In the genomic region with DNA sequence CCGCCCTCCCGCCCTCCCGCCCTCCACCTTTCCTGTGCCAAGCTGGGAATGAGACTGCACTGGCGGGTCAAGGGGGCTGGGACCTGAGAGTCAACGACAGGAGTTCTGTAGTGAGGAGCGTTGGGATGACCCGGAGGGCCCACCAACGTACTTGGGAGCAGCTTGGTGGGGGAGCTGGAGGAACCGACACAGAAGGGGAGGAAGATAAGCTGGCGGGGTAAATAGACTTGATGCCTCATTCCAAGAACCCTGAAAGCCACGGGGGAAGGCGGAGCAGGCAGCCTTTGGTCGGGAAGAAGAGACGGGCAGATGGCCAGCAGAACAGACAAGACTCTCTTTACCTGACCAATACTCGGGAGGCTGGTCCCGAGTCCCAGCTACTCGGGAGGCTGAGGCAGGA, we compare ENCODE assay signal across 9 cellular contexts. TPM values are rescaled to one million over a fixed set of nuclear protein-coding genes. Genes with fewer than 3 reads are reported as not detected.
DNase-seq lines count a peak whose midpoint lies in the region; ATAC-seq, FAIRE-seq and TF ChIP-seq lines count a peak whose summit lies in the region.
"Had no signal": no experiment of that assay in that cellular context is flagged by ENCODE, and none has a peak within 500 bp of the region (broad histone marks: within the 10 kb centered on the region; RNA-seq: fewer than 3 reads in every experiment).

No MANE protein-coding gene starts in this region.

- H3K36me3 ChIP-seq in kidney (ENCODE audit: control insufficient read depth in 1 of 2, insufficient read depth in 2 of 2, low read length in 2 of 2), result no peaks in the 10 kb centered on the region
- H3K36me3 ChIP-seq in testis (ENCODE audit: low read depth, missing control alignments), result no peaks in the 10 kb centered on the region

- H3K27ac Mint-ChIP-seq in T-helper 2 cell treated with Interferon-gamma antibody and Interleukin-4, amounts not matched to agents 5 μg/mL and 100 μg/mL, for 36 hours, result no peak overlapping the region
- no peak overlapping the region for H3K27ac Mint-ChIP-seq in activated naive CD8-positive, alpha-beta T cell treated with anti-CD3 and anti-CD28 coated beads, Interleukin-2, amount 10 ng/mL, durations not matched to agents 7 days and 5 days

- H3K9me3 ChIP-seq in kidney (ENCODE audit: control insufficient read depth in 1 of 2, low read length in 2 of 2) (no peaks in the 10 kb centered on the region), testis (no peaks in the 10 kb centered on the region)

- H3K4me3 Mint-ChIP-seq in T-helper 2 cell treated with Interferon-gamma antibody and Interleukin-4, amounts not matched to agents 5 μg/mL and 100 μg/mL, for 36 hours, result peak overlapping the region; percentile 82
- H3K4me3 Mint-ChIP-seq in activated naive CD8-positive, alpha-beta T cell treated with anti-CD3 and anti-CD28 coated beads, Interleukin-2, amount 10 ng/mL, durations not matched to agents 7 days and 5 days, result peak overlapping the region; percentile 74

- intact Hi-C loops in kidney (cut with DNase I), result no loop called here
- intact Hi-C loops in testis (cut with DNase I; ENCODE audit: low total_unique reads), result no loop called here

- H3K4me1 ChIP-seq in kidney (ENCODE audit: control insufficient read depth in 1 of 2, insufficient read depth in 1 of 2, low read depth in 1 of 2, low read length in 2 of 2) (peaks cover 4 to 6% of the 10 kb centered on the region in 2 donors), testis (no peaks in the 10 kb centered on the region)

- no peak for TF ChIP-seq POLR2A in testis (IDR thresholded peaks at IDR 0.05)

- H3K27ac ChIP-seq in kidney (ENCODE audit: low read depth in 2 of 2, low read length in 2 of 2) (no peak overlapping the region), testis (peak overlapping the region in 1 of 2 donors; percentile 11)
- H3K27ac ChIP-seq: epithelial cell of prostate had no signal

- no peak for ATAC-seq in activated naive CD8-positive, alpha-beta T cell treated with anti-CD3 and anti-CD28 coated beads, Interleukin-2, amount 10 ng/mL, durations not matched to agents 7 days and 5 days (ENCODE audit: low read depth)
- ATAC-seq in GM18909 (IDR thresholded peaks at IDR 0.05; ENCODE audit: poor library complexity, unreplicated experiment), result no peak
- no peak for ATAC-seq in GM18498 (IDR thresholded peaks at IDR 0.05; ENCODE audit: unreplicated experiment)

- whole genome bisulfite sequencing in testis, 2 donors, result 6 to 12% methylated on average over 7 to 17 of the region's 17 CpGs

- no peak overlapping the region for H3K9ac ChIP-seq in kidney (ENCODE audit: low read length in 2 of 2)

- CTCF ChIA-PET in GM10248 (lab: Yijun Ruan, JAX), result no interaction called here

- DNase-seq in T-helper 2 cell treated with Interferon-gamma antibody and Interleukin-4, amounts not matched to agents 5 μg/mL and 100 μg/mL, for 36 hours (ENCODE audit: low spot score), result no peak
- no peak for DNase-seq in T-helper 2 cell
- no peak for DNase-seq in activated naive CD8-positive, alpha-beta T cell treated with anti-CD3 and anti-CD28 coated beads, Interleukin-2, amount 10 ng/mL, durations not matched to agents 7 days and 5 days
- peak; percentile 66 for DNase-seq in kidney
- DNase-seq in testis, result no peak
- no peak for DNase-seq in GM10248 (ENCODE audit: extremely low spot score)

- peaks cover 59% of the 10 kb centered on the region for H3K27me3 Mint-ChIP-seq in T-helper 2 cell treated with Interferon-gamma antibody and Interleukin-4, amounts not matched to agents 5 μg/mL and 100 μg/mL, for 36 hours (ENCODE audit: low read depth)
- H3K27me3 Mint-ChIP-seq in activated naive CD8-positive, alpha-beta T cell treated with anti-CD3 and anti-CD28 coated beads, Interleukin-2, amount 10 ng/mL, durations not matched to agents 7 days and 5 days, result peaks cover 27% of the 10 kb centered on the region

- TF ChIP-seq CTCF in kidney (IDR thresholded peaks at IDR 0.05; ENCODE audit: borderline replicate concordance, extremely low read depth, insufficient read depth), result no peak
- TF ChIP-seq CTCF in testis (IDR thresholded peaks at IDR 0.05), result no peak
- TF ChIP-seq CTCF in GM10248 (IDR thresholded peaks at IDR 0.05; ENCODE audit: control extremely low read depth, extremely low read depth, low read depth, missing control alignments), result no peak

- H3K36me3 Mint-ChIP-seq in T-helper 2 cell treated with Interferon-gamma antibody and Interleukin-4, amounts not matched to agents 5 μg/mL and 100 μg/mL, for 36 hours (ENCODE audit: low read depth), result no peaks in the 10 kb centered on the region
- no peaks in the 10 kb centered on the region for H3K36me3 Mint-ChIP-seq in activated naive CD8-positive, alpha-beta T cell treated with anti-CD3 and anti-CD28 coated beads, Interleukin-2, amount 10 ng/mL, durations not matched to agents 7 days and 5 days

- peaks cover 19% of the 10 kb centered on the region for H3K4me1 Mint-ChIP-seq in T-helper 2 cell treated with Interferon-gamma antibody and Interleukin-4, amounts not matched to agents 5 μg/mL and 100 μg/mL, for 36 hours (ENCODE audit: low read depth)
- H3K4me1 Mint-ChIP-seq in activated naive CD8-positive, alpha-beta T cell treated with anti-CD3 and anti-CD28 coated beads, Interleukin-2, amount 10 ng/mL, durations not matched to agents 7 days and 5 days, result peaks cover 4% of the 10 kb centered on the region

- no peaks in the 10 kb centered on the region for H3K27me3 ChIP-seq in testis

- no peak for FAIRE-seq in kidney (lab: Jason Lieb, UNC)

- H3K9me3 Mint-ChIP-seq in T-helper 2 cell treated with Interferon-gamma antibody and Interleukin-4, amounts not matched to agents 5 μg/mL and 100 μg/mL, for 36 hours, result no peaks in the 10 kb centered on the region
- H3K9me3 Mint-ChIP-seq in activated naive CD8-positive, alpha-beta T cell treated with anti-CD3 and anti-CD28 coated beads, Interleukin-2, amount 10 ng/mL, durations not matched to agents 7 days and 5 days, result no peaks in the 10 kb centered on the region

- H3K4me3 ChIP-seq in kidney (ENCODE audit: low read length in 2 of 2) (peak overlapping the region in 1 of 2 donors; percentile 87), testis (peak overlapping the region; percentile 36 to 66)

- POLR2A ChIA-PET in activated naive CD8-positive, alpha-beta T cell treated with anti-CD3 and anti-CD28 coated beads, Interleukin-2, amount 10 ng/mL, durations not matched to agents 7 days and 5 days (lab: Charles Lee), result interaction anchor here (0.9 kb wide), 1 partner anchor 9 kb away, joined by 3 read pairs; no protein-coding TSS in a partner anchor
- POLR2A ChIA-PET in GM10248 (lab: Yijun Ruan, JAX), result interaction anchor here (0.5 kb wide), 1 partner anchor 438 kb away, joined by 6 read pairs; no protein-coding TSS in a partner anchor

RNA-seq across cellular contexts. Expression of a gene that starts 0.3 kb away (rescaled TPM):
- total RNA-seq in activated naive CD8-positive, alpha-beta T cell treated with anti-CD3 and anti-CD28 coated beads, Interleukin-2, amount 10 ng/mL, durations not matched to agents 7 days and 5 days, result under 1 TPM; 0.08 to 0.45 TPM
- total RNA-seq in kidney, result 44.8 TPM
- 0.71 TPM for polyA plus RNA-seq in kidney (ENCODE audit: insufficient read depth, low read depth, low replicate concordance)
- total RNA-seq in testis, result 10 to 100 TPM; 47.4 to 53.7 TPM
- polyA plus RNA-seq in testis (ENCODE audit: insufficient read depth, low read depth, low replicate concordance), result 17.7 TPM

Comparison
In these comparisons a context has a peak if more than half of its experiments do, and no peak if none do; other contexts are left out.
1. RNA of a gene that starts 0.3 kb away (total RNA-seq): 47.4 to 53.7 TPM in testis and 44.8 TPM in kidney (single experiment); 0.08 to 0.45 TPM in activated naive CD8-positive, alpha-beta T cell treated with anti-CD3 and anti-CD28 coated beads, Interleukin-2, amount 10 ng/mL, durations not matched to agents 7 days and 5 days; every median in the first group is over 10 times any median in the second.